ENCODE assay signal across 16 cellular contexts in the genomic region with DNA sequence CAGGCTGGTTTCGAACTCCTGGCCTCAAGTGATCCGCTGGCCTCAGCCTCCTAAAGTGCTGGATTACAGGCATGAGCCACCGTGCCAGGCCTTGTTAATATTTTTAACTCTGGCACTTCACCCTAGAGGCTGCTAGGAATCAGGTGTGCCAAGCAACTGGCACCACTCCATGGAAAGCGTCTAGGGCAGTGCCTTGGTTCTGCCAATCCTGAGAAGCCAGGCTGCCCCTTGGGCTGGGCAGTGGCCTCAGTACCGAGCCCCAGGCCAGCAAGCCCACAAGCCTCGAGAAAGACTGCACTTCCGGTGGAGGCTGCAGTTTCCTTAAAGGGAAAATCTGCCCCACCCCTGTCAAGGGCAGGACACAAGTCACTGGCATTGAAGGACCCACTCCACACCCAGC. TPM values are rescaled to one million over a fixed set of nuclear protein-coding genes. Genes with fewer than 3 reads are reported as not detected.
DNase-seq lines count a peak whose midpoint lies in the region; ATAC-seq and TF ChIP-seq lines count a peak whose summit lies in the region.
"Had no signal": no experiment of that assay in that cellular context is flagged by ENCODE, and none has a peak within 500 bp of the region (broad histone marks: within the 10 kb centered on the region; RNA-seq: fewer than 3 reads in every experiment).

No MANE protein-coding gene starts in this region.

- H3K4me3 ChIP-seq in IMR-90 (ENCODE audit: insufficient read depth, low read depth, low read length) (no peak overlapping the region), gastrocnemius medialis (no peak overlapping the region), neural progenitor cell (no peak overlapping the region)
- H3K4me3 ChIP-seq: BLaER1 treated with 17β-estradiol and CSF1 and Interleukin-3, amounts not matched to agents 10 nM and 100 nM; SK-N-MC had no signal

- H2BK15ac ChIP-seq in IMR-90 (ENCODE audit: low read depth, low read length): no peak overlapping the region

- no peak overlapping the region for H2BK5ac ChIP-seq in IMR-90 (ENCODE audit: low read depth, low read length, poor library complexity, severe bottlenecking)

- no peak overlapping the region for H3K4ac ChIP-seq in IMR-90 (ENCODE audit: low read depth, low read length)

- H2AK5ac ChIP-seq in IMR-90 (ENCODE audit: low read depth, low read length): no peak overlapping the region

- peaks cover 10% of the 10 kb centered on the region for H3F3A ChIP-seq in neural progenitor cell (ENCODE audit: low read depth)

- no peak overlapping the region for H3K9ac ChIP-seq in IMR-90 (ENCODE audit: low read depth, low read length)
- no peak overlapping the region for H3K9ac ChIP-seq in neural progenitor cell

- H4K20me1 ChIP-seq in IMR-90 (ENCODE audit: insufficient read depth, low read length): peaks cover 12% of the 10 kb centered on the region
- H4K20me1 ChIP-seq in neural progenitor cell (ENCODE audit: low read depth): no peaks in the 10 kb centered on the region

- no peak overlapping the region for H3K14ac ChIP-seq in IMR-90 (replicated peaks; ENCODE audit: low read depth, low read length)

- POLR2A ChIA-PET in IMR-90 (lab: Charles Lee; ENCODE audit: unreplicated experiment): no interaction called here

- TF ChIP-seq POLR2A in IMR-90 (IDR thresholded peaks at IDR 0.05; ENCODE audit: low read depth, low read length) (no peak), gastrocnemius medialis (IDR thresholded peaks at IDR 0.05) (no peak)

- H3K23ac ChIP-seq in IMR-90 (ENCODE audit: low read depth, low read length): no peak overlapping the region

- ATAC-seq in IMR-90 (ENCODE audit: low read depth): no peak
- ATAC-seq in gastrocnemius medialis: peak; percentile 47 to 60
- ATAC-seq: HCT116 had no signal

- intact Hi-C loops in IMR-90 (cut with micrococcal nuclease): no loop called here
- intact Hi-C loops in gastrocnemius medialis (cut with DNase I; ENCODE audit: low total_unique reads): no loop called here

- TF ChIP-seq RAD21 in IMR-90 (IDR thresholded peaks at IDR 0.05; ENCODE audit: low read length): no peak

- in situ Hi-C loops in IMR-90 (cut with MboI; ENCODE audit: low sequenced_read_pairs) (no loop called here), gastrocnemius medialis (cut with MboI; ENCODE audit: low sequenced_read_pairs in 4 of 4) (no loop called here)

- no peak overlapping the region for H4K5ac ChIP-seq in IMR-90 (ENCODE audit: low read depth, low read length)

- TF ChIP-seq CTCF in IMR-90 (conservative IDR thresholded peaks at IDR 0.05; ENCODE audit: low read depth, low read length) (no peak), gastrocnemius medialis (IDR thresholded peaks at IDR 0.05 in 4 of 5, conservative IDR thresholded peaks at IDR 0.05 in 1 of 5) (no peak), neural progenitor cell (IDR thresholded peaks at IDR 0.05) (no peak)

- no peaks in the 10 kb centered on the region for H3K79me2 ChIP-seq in neural progenitor cell (ENCODE audit: low read depth)

- dilution Hi-C loops in IMR-90 (cut with HindIII; ENCODE audit: low sequenced_read_pairs, unreplicated experiment): no loop called here

- H2BK120ac ChIP-seq in IMR-90 (ENCODE audit: low read depth, low read length): no peak overlapping the region

- no peak overlapping the region for H2AFZ ChIP-seq in IMR-90 (replicated peaks; ENCODE audit: low read length, poor library complexity)
- H2AFZ ChIP-seq in neural progenitor cell (replicated peaks): no peak overlapping the region

- no peaks in the 10 kb centered on the region; the same call in 1 of the 2 replicates for H3K9me1 ChIP-seq in IMR-90 (ENCODE audit: insufficient read depth, low read length)

- H3K9me3 Mint-ChIP-seq in neural progenitor cell: no peaks in the 10 kb centered on the region

- 96% methylated on average over 4 of the region's 7 CpGs; no CpG with 5 or more reads in 1 of the 2 experiments for WGBS in IMR-90 (ENCODE audit: extremely low coverage in 2 of 2, insufficient read length in 1 of 2), 2 experiments

- H3K36me3 Mint-ChIP-seq in neural progenitor cell: peaks cover 6% of the 10 kb centered on the region

- H2AK9ac ChIP-seq in IMR-90 (replicated peaks; ENCODE audit: low read depth, low read length, poor library complexity): peak overlapping the region; percentile 37

- H3K4me1 Mint-ChIP-seq in neural progenitor cell: peaks cover 2% of the 10 kb centered on the region

- no peak overlapping the region for H4K91ac ChIP-seq in IMR-90 (ENCODE audit: insufficient read depth, low read depth, low read length)

- no peak overlapping the region for H4K8ac ChIP-seq in IMR-90 (ENCODE audit: low read depth in 2 of 2, low read length in 2 of 2)

- no peak overlapping the region for H3K18ac ChIP-seq in IMR-90 (ENCODE audit: low read depth, low read length)

- H3K4me1 ChIP-seq in IMR-90 (ENCODE audit: control insufficient read depth, insufficient read depth, low read length) (peaks cover 8% of the 10 kb centered on the region), gastrocnemius medialis (no peaks in the 10 kb centered on the region), neural progenitor cell (peaks cover 9% of the 10 kb centered on the region)

- no peaks in the 10 kb centered on the region for H3K9me3 ChIP-seq in IMR-90 (ENCODE audit: control insufficient read depth, insufficient read depth, low read length)
- no peaks in the 10 kb centered on the region for H3K9me3 ChIP-seq in gastrocnemius medialis
- no peaks in the 10 kb centered on the region for H3K9me3 ChIP-seq in neural progenitor cell (ENCODE audit: low read depth)
- H3K9me3 ChIP-seq: BLaER1 treated with 17β-estradiol and CSF1 and Interleukin-3, amounts not matched to agents 10 nM and 100 nM had no signal

- H3K36me3 ChIP-seq in IMR-90 (ENCODE audit: control insufficient read depth, insufficient read depth, low read length): peaks cover 17% of the 10 kb centered on the region
- peaks cover 0 to 30% of the 10 kb centered on the region in 2 donors for H3K36me3 ChIP-seq in gastrocnemius medialis
- H3K36me3 ChIP-seq in neural progenitor cell: no peaks in the 10 kb centered on the region

- H3K27ac ChIP-seq in IMR-90 (ENCODE audit: insufficient read depth, low read length): no peak overlapping the region
- H3K27ac ChIP-seq in gastrocnemius medialis: peak overlapping the region in 2 of 4 donors; percentile 34 to 60
- H3K27ac ChIP-seq in neural progenitor cell: no peak overlapping the region
- H3K27ac ChIP-seq: 22Rv1, SK-N-MC had no signal

- CTCF ChIA-PET in IMR-90 (lab: Yijun Ruan, JAX): no interaction called here

- BruUV-seq in IMR-90 (replicated peaks; lab: Mats Ljungman, UMichigan): no TSS peak

- H3K27me3 Mint-ChIP-seq in neural progenitor cell (ENCODE audit: insufficient read depth, low read depth): peaks cover 2% of the 10 kb centered on the region

- H3K4me3 Mint-ChIP-seq in neural progenitor cell: no peak overlapping the region

- H3K27me3 ChIP-seq in IMR-90 (ENCODE audit: control insufficient read depth, insufficient read depth, low read length): no peaks in the 10 kb centered on the region
- no peaks in the 10 kb centered on the region for H3K27me3 ChIP-seq in gastrocnemius medialis
- no peaks in the 10 kb centered on the region for H3K27me3 ChIP-seq in neural progenitor cell
- H3K27me3 ChIP-seq: BLaER1 treated with 17β-estradiol and CSF1 and Interleukin-3, amounts not matched to agents 10 nM and 100 nM had no signal

- no peak overlapping the region for H2BK20ac ChIP-seq in IMR-90 (ENCODE audit: low read depth, low read length)

- H3K4me2 ChIP-seq in IMR-90 (ENCODE audit: low read depth, low read length) (no peak overlapping the region), neural progenitor cell (no peak overlapping the region)

- peaks cover 0 to 18% of the 10 kb centered on the region in 2 experiments; a peak in 1 of 4 replicates for H3K79me1 ChIP-seq in IMR-90 (ENCODE audit: low read depth in 1 of 2, low read length in 2 of 2)

- no peak overlapping the region for H3K56ac ChIP-seq in IMR-90 (ENCODE audit: extremely low read depth, insufficient read depth, low read length)

- no peak overlapping the region for H3K27ac Mint-ChIP-seq in neural progenitor cell

- DNase-seq in DMS53 (lab: John Stamatoyannopoulos, UW) (peak; percentile 52), DMS53 treated with DMSO at 0.1 percent for 48 hours (lab: John Stamatoyannopoulos, UW; ENCODE audit: unreplicated experiment) (no peak), IMR-90 (no peak), epidermal melanocyte (ENCODE audit: insufficient read length, low spot score) (peak; percentile 1), gastrocnemius medialis (peak in 1 of 2 donors; percentile 52), NCI-H1436 treated with DMSO at 0.1 percent for 48 hours (lab: John Stamatoyannopoulos, UW) (no peak), neural progenitor cell (ENCODE audit: low spot score) (no peak), T-helper 1 cell (no peak)
- DNase-seq: Karpas-422, NCI-H1105 treated with DMSO at 0.1 percent for 48 hours, NCI-H2081, NCI-H526 had no signal

RNA-seq across cellular contexts. Expression of gene ALKBH4, which starts 11.3 kb away (rescaled TPM):
- total RNA-seq in IMR-90 (2012; rRNA removed) (6.1 and 7.2 TPM in 2 replicates), gastrocnemius medialis (10 to 100 TPM in 2 of 4 donors, 1 to 10 TPM in 2; 8.7 to 15.1 (median 10.9) TPM), neural progenitor cell (ENCODE audit: low replicate concordance) (6.5 and 50.7 TPM in 2 replicates)
- polyA plus RNA-seq in IMR-90 (2012; rRNA removed): 7.4 and 8.1 TPM in 2 replicates
- 8.9 and 9.7 TPM in 2 replicates for polyA plus RNA-seq in IMR-90 (2012; cell fraction: cytosol; rRNA removed)
- 1.6 and 5.1 TPM in 2 replicates for polyA plus RNA-seq in IMR-90 (2012; cell fraction: nucleus; rRNA removed; ENCODE audit: low replicate concordance)

RNA-seq across cellular contexts. Expression of gene LRWD1, which starts 11.5 kb away (rescaled TPM):
- total RNA-seq in IMR-90 (2012; rRNA removed) (13.3 and 20.3 TPM in 2 replicates), gastrocnemius medialis (10 to 100 TPM in 3 of 4 donors, 1 to 10 TPM in 1; 7.5 to 24.5 (median 18.0) TPM), neural progenitor cell (ENCODE audit: low replicate concordance) (16.9 and 31.8 TPM in 2 replicates)
- 27.2 and 31.6 TPM in 2 replicates for polyA plus RNA-seq in IMR-90 (2012; rRNA removed)
- 32.7 and 39.8 TPM in 2 replicates for polyA plus RNA-seq in IMR-90 (2012; cell fraction: cytosol; rRNA removed)
- polyA plus RNA-seq in IMR-90 (2012; cell fraction: nucleus; rRNA removed; ENCODE audit: low replicate concordance): 30.2 and 77.3 TPM in 2 replicates

RNA-seq across cellular contexts. Expression of gene ORAI2, which starts 19.9 kb away (rescaled TPM):
- 52.0 and 52.2 TPM in 2 replicates for total RNA-seq in IMR-90 (2012; rRNA removed)
- 58.3 and 73.5 TPM in 2 replicates for polyA plus RNA-seq in IMR-90 (2012; rRNA removed)
- 49.7 and 66.1 TPM in 2 replicates for polyA plus RNA-seq in IMR-90 (2012; cell fraction: cytosol; rRNA removed)
- 8.9 and 24.5 TPM in 2 replicates for polyA plus RNA-seq in IMR-90 (2012; cell fraction: nucleus; rRNA removed; ENCODE audit: low replicate concordance)
- total RNA-seq in gastrocnemius medialis: 1 to 10 TPM; 1.8 to 4.1 (median 2.3) TPM
- 15.7 and 21.9 TPM in 2 replicates for total RNA-seq in neural progenitor cell (ENCODE audit: low replicate concordance)

RNA-seq across cellular contexts. Expression of gene POLR2J, which starts 25.4 kb away (rescaled TPM):
- total RNA-seq in IMR-90 (2012; rRNA removed) (20.8 and 31.1 TPM in 2 replicates), gastrocnemius medialis (10 to 100 TPM; 25.7 to 67.9 (median 51.6) TPM), neural progenitor cell (ENCODE audit: low replicate concordance) (11.4 and 26.2 TPM in 2 replicates)
- 92.6 and 134 TPM in 2 replicates for polyA plus RNA-seq in IMR-90 (2012; rRNA removed)
- polyA plus RNA-seq in IMR-90 (2012; cell fraction: cytosol; rRNA removed): 20.8 and 84.9 TPM in 2 replicates
- 34.1 and 60.3 TPM in 2 replicates for polyA plus RNA-seq in IMR-90 (2012; cell fraction: nucleus; rRNA removed; ENCODE audit: low replicate concordance)

RNA-seq across cellular contexts. Expression of gene PRKRIP1, which starts 57.2 kb away (rescaled TPM):
- total RNA-seq in IMR-90 (2012; rRNA removed) (6.5 and 9.4 TPM in 2 replicates), gastrocnemius medialis (10 to 100 TPM in 3 of 4 donors, 1 to 10 TPM in 1; 6.1 to 22.1 (median 13.4) TPM), neural progenitor cell (ENCODE audit: low replicate concordance) (29.1 and 44.5 TPM in 2 replicates)
- 21.6 and 21.8 TPM in 2 replicates for polyA plus RNA-seq in IMR-90 (2012; rRNA removed)
- polyA plus RNA-seq in IMR-90 (2012; cell fraction: cytosol; rRNA removed): 12.4 and 16.7 TPM in 2 replicates
- polyA plus RNA-seq in IMR-90 (2012; cell fraction: nucleus; rRNA removed; ENCODE audit: low replicate concordance): 163 and 174 TPM in 2 replicates

Comparison
In these comparisons a context has a peak if more than half of its experiments do, and no peak if none do; other contexts are left out.
1. DNase-seq: peak in DMS53 (single experiment) and epidermal melanocyte (single experiment); none in DMS53 treated with DMSO at 0.1 percent for 48 hours (single experiment), IMR-90 (single experiment), NCI-H1436 treated with DMSO at 0.1 percent for 48 hours (single experiment), neural progenitor cell (single experiment) and T-helper 1 cell (0 of 5).